Comparison of ENCODE assay signal across 9 cellular contexts in genomic region chr17:7404737-7405412, GRCh38. TPM values are rescaled to one million over a fixed set of nuclear protein-coding genes. Genes with fewer than 3 reads are reported as not detected.
A peak's percentile ranks its signal among the peaks of the same experiment; 100 is the strongest.
DNase-seq lines count a peak whose midpoint lies in the region; ATAC-seq and TF ChIP-seq lines count a peak whose summit lies in the region.
"Had no signal": no experiment of that assay in that cellular context is flagged by ENCODE, and none has a peak within 500 bp of the region (broad histone marks: within the 10 kb centered on the region; RNA-seq: fewer than 3 reads in every experiment).

No MANE protein-coding gene starts in this region.

- intact Hi-C loops in mammary epithelial cell (cut with micrococcal nuclease): loop anchor here (1.0 to 5.0 kb wide), 6 partner anchors 11 to 282 kb away; partner anchors contain the start of genes PLSCR3, POLR2A, SENP3 and TMEM102

- CTCF ChIA-PET in mammary epithelial cell (lab: Charles Lee; ENCODE audit: low non-redundant PET): no interaction called here

- H4K20me1 ChIP-seq in mammary epithelial cell (ENCODE audit: insufficient read depth, low read length): no peaks in the 10 kb centered on the region

- ATAC-seq in HG02678 (IDR thresholded peaks at IDR 0.05; ENCODE audit: unreplicated experiment) (peak; percentile 9), GM21367 (IDR thresholded peaks at IDR 0.05; ENCODE audit: unreplicated experiment) (no peak)

- H3K9ac ChIP-seq in mammary epithelial cell (ENCODE audit: insufficient read depth, low read length): no peak overlapping the region

- peak overlapping the region; percentile 41 to 86 (median 61) for H3K4me3 ChIP-seq in mammary epithelial cell (replicated peaks in 1 of 3; ENCODE audit: insufficient read depth in 1 of 3, low read depth in 2 of 3, low read length in 3 of 3)

- no peaks in the 10 kb centered on the region for H3K9me3 ChIP-seq in mammary epithelial cell (replicated peaks; ENCODE audit: insufficient read depth, low read length)

- H3K27me3 ChIP-seq in mammary epithelial cell (ENCODE audit: insufficient read depth, low read length): no peaks in the 10 kb centered on the region
- no peaks in the 10 kb centered on the region for H3K27me3 ChIP-seq in layer of hippocampus (ENCODE audit: control insufficient read depth, insufficient read depth, low read length)

- H3K36me3 ChIP-seq in mammary epithelial cell (ENCODE audit: insufficient read depth, low read length): no peaks in the 10 kb centered on the region

- peaks cover 8% of the 10 kb centered on the region for H3K79me2 ChIP-seq in mammary epithelial cell (ENCODE audit: insufficient read depth, low read length)

- in situ Hi-C loops in SK-MEL-5 (cut with HindIII; ENCODE audit: low pct_unique_long_range_greater_than_20kb, low sequenced_read_pairs): no loop called here
- in situ Hi-C loops in mammary epithelial cell (cut with MboI; ENCODE audit: low sequenced_read_pairs in 2 of 2): loop anchor here in 1 of 2 donors (5.0 kb wide), 1 partner anchor 32 kb away; the partner anchor contains the start of genes FGF11 and TMEM102
- in situ Hi-C loops in KBM-7 (cut with MboI; ENCODE audit: low pct_unique_long_range_greater_than_20kb, low sequenced_read_pairs): no loop called here

- TSS peak; percentile 66 for BruUV-seq in mammary epithelial cell (replicated peaks; lab: Mats Ljungman, UMichigan)

- DNase-seq in ELF-1 (ENCODE audit: low read depth, low spot score): peak; percentile 23
- peak; percentile 14 for DNase-seq in SK-MEL-5 (ENCODE audit: low read depth, low spot score)
- DNase-seq in mammary epithelial cell: no peak
- DNase-seq in stimulated activated CD8-positive, alpha-beta memory T cell treated with anti-CD3 and anti-CD28 coated beads, Interleukin-15, amount 100 ng/mL, for 48 hours (ENCODE audit: low read depth in 2 of 2): peak; percentile 45 to 58
- no peak for DNase-seq in KBM-7

- H2AFZ ChIP-seq in mammary epithelial cell (ENCODE audit: low read depth, low read length): peak overlapping the region; percentile 93

- peak overlapping the region; percentile 93 for H3K4me2 ChIP-seq in mammary epithelial cell (ENCODE audit: insufficient read depth, low read depth, low read length)

- H3K27ac ChIP-seq in mammary epithelial cell (ENCODE audit: insufficient read depth, low read depth, low read length) (no peak overlapping the region), layer of hippocampus (ENCODE audit: low read depth, low read length) (peak overlapping the region; percentile 95)

- TF ChIP-seq CTCF in mammary epithelial cell (conservative IDR thresholded peaks at IDR 0.05 in 1 of 2, IDR thresholded peaks at IDR 0.05 in 1 of 2; ENCODE audit: extremely low read depth in 1 of 2, insufficient read depth in 1 of 2, low read depth in 1 of 2, low read length in 2 of 2): no peak

- peaks cover 7% of the 10 kb centered on the region for H3K4me1 ChIP-seq in mammary epithelial cell (ENCODE audit: insufficient read depth, low read length)

- 4% methylated on average over 4 of the region's 68 CpGs for WGBS in mammary epithelial cell (ENCODE audit: low coverage, missing lambda C conversion rate)

- dilution Hi-C loops in mammary epithelial cell (cut with HindIII; ENCODE audit: low sequenced_read_pairs): no loop called here

RNA-seq across cellular contexts. Expression of gene TMEM256, which starts 1.0 kb away (rescaled TPM):
- 147 and 188 TPM in 2 replicates for total RNA-seq in SK-MEL-5 (2014; rRNA removed; shearing (Covaris generic))
- 126 and 166 TPM in 2 replicates for polyA plus RNA-seq in SK-MEL-5 (2015; cell fraction: cytosol; rRNA removed)
- polyA plus RNA-seq in SK-MEL-5 (2015; cell fraction: nucleus; rRNA removed): 16.1 and 31.4 TPM in 2 replicates
- 10 to 100 TPM; 43.8 to 70.8 TPM for total RNA-seq in mammary epithelial cell
- polyA plus RNA-seq in mammary epithelial cell: 117 TPM
- 34.6 TPM for polyA minus RNA-seq in mammary epithelial cell

RNA-seq across cellular contexts. Expression of gene NLGN2, which starts 2.8 kb away (rescaled TPM):
- 0.55 and 1.7 TPM in 2 replicates for total RNA-seq in SK-MEL-5 (2014; rRNA removed; shearing (Covaris generic))
- 5.5 and 6.5 TPM in 2 replicates for polyA plus RNA-seq in SK-MEL-5 (2015; cell fraction: cytosol; rRNA removed)
- 15.7 and 26.3 TPM in 2 replicates for polyA plus RNA-seq in SK-MEL-5 (2015; cell fraction: nucleus; rRNA removed)
- 10 to 100 TPM in 1 of 2 donors, 1 to 10 TPM in 1; 4.8 to 32.5 TPM for total RNA-seq in mammary epithelial cell
- 3.9 TPM for polyA plus RNA-seq in mammary epithelial cell
- polyA minus RNA-seq in mammary epithelial cell: 8.9 TPM

RNA-seq across cellular contexts. Expression of gene PLSCR3, which starts 10.6 kb away (rescaled TPM):
- total RNA-seq in SK-MEL-5 (2014; rRNA removed; shearing (Covaris generic)): 5.1 and 9.6 TPM in 2 replicates
- polyA plus RNA-seq in SK-MEL-5 (2015; cell fraction: cytosol; rRNA removed): 27.6 and 33.0 TPM in 2 replicates
- polyA plus RNA-seq in SK-MEL-5 (2015; cell fraction: nucleus; rRNA removed): 33.0 and 34.8 TPM in 2 replicates
- total RNA-seq in mammary epithelial cell: 100 to 1,000 TPM in 1 of 2 donors, 10 to 100 TPM in 1; 32.3 to 127 TPM
- 79.0 TPM for polyA plus RNA-seq in mammary epithelial cell
- 87.0 TPM for polyA minus RNA-seq in mammary epithelial cell

RNA-seq across cellular contexts. Expression of gene SPEM1, which starts 15.2 kb away (rescaled TPM):
- total RNA-seq in SK-MEL-5 (2014; rRNA removed; shearing (Covaris generic)): not detected in 2 replicates
- not detected in 2 replicates for polyA plus RNA-seq in SK-MEL-5 (2015; cell fraction: cytosol; rRNA removed)
- not detected in 2 replicates for polyA plus RNA-seq in SK-MEL-5 (2015; cell fraction: nucleus; rRNA removed)
- total RNA-seq in mammary epithelial cell: not detected
- polyA plus RNA-seq in mammary epithelial cell: not detected
- polyA minus RNA-seq in mammary epithelial cell: not detected
- total RNA-seq: activated CD8-positive, alpha-beta memory T cell treated with anti-CD3 and anti-CD28 coated beads for 36 hours had no signal

RNA-seq across cellular contexts. Expression of gene SPEM2, which starts 20.5 kb away (rescaled TPM):
- not detected in 2 replicates for total RNA-seq in SK-MEL-5 (2014; rRNA removed; shearing (Covaris generic))
- polyA plus RNA-seq in SK-MEL-5 (2015; cell fraction: cytosol; rRNA removed): not detected in 2 replicates
- not detected in 2 replicates for polyA plus RNA-seq in SK-MEL-5 (2015; cell fraction: nucleus; rRNA removed)
- not detected for total RNA-seq in mammary epithelial cell
- not detected for polyA plus RNA-seq in mammary epithelial cell
- not detected for polyA minus RNA-seq in mammary epithelial cell
- total RNA-seq: activated CD8-positive, alpha-beta memory T cell treated with anti-CD3 and anti-CD28 coated beads for 36 hours had no signal

Comparison
In these comparisons a context has a peak if more than half of its experiments do, and no peak if none do; other contexts are left out.
1. DNase-seq: peak in ELF-1 (single experiment), SK-MEL-5 (single experiment) and stimulated activated CD8-positive, alpha-beta memory T cell treated with anti-CD3 and anti-CD28 coated beads, Interleukin-15, amount 100 ng/mL, for 48 hours (2 of 2); none in mammary epithelial cell (single experiment) and KBM-7 (single experiment).